21 cellular contexts compared by ENCODE assay signal in the genomic region with DNA sequence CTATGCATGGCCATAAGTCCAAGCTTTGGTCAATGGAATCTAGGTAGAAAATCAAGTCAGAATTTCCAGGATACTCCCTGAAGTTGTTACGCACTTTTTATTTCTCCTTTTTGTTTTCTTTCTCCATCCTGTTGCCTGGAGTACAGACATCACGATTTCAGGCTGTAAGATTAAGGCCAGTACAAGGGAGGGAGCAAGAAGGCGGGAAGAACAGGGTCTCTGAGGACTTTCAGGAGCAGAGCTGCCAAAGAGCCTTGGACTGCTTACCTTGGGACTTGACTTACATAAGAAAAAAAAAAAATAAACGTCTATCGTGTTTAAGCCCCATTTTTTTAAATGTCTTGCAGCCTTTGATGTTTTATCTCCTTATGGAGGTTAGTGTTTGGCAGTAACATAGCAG.
"Had no signal": no experiment of that assay in that cellular context is flagged by ENCODE, and none has a peak within 500 bp of the region (broad histone marks: within the 10 kb centered on the region; RNA-seq: fewer than 3 reads in every experiment).

No MANE protein-coding gene starts in this region.

- ATAC-seq: effector memory CD8-positive, alpha-beta T cell; gastroesophageal sphincter; left colon; natural killer cell treated with Interleukin-12 subunit alpha and Interleukin-12 subunit beta and Interleukin-15 and Interleukin-18, amount 100 ng/mL, for 72 hours; pancreas; right lobe of liver had no signal

- H3K4me3 Mint-ChIP-seq: dendritic cell treated with granulocyte-macrophage colony-stimulating factor and Interleukin-4, amounts not matched to agents 40 ng/mL and 50 ng/mL, for 4 days; effector memory CD8-positive, alpha-beta T cell; natural killer cell treated with Interleukin-12 subunit alpha and Interleukin-12 subunit beta and Interleukin-15 and Interleukin-18, amount 100 ng/mL, for 72 hours; stimulated activated memory B cell treated with anti-CD40 and anti-IgM and Interleukin-4, amounts not matched to agents 10 μg/mL and 1 μg/mL and 100 μg/mL, for 72 hours; stimulated activated naive CD8-positive, alpha-beta T cell treated with anti-CD3 and anti-CD28 coated beads, Interleukin-15, Interleukin-2, amounts not matched to agents 100 ng/mL and 50 ng/mL, for 24 hours had no signal

- H3K4me1 ChIP-seq: gastroesophageal sphincter, pancreas, right lobe of liver, transverse colon had no signal

- H3K27me3 ChIP-seq: esophagus muscularis mucosa, right lobe of liver, spleen, transverse colon had no signal

- H3K9me3 Mint-ChIP-seq: dendritic cell treated with granulocyte-macrophage colony-stimulating factor and Interleukin-4, amounts not matched to agents 40 ng/mL and 50 ng/mL, for 4 days; effector memory CD8-positive, alpha-beta T cell; natural killer cell treated with Interleukin-12 subunit alpha and Interleukin-12 subunit beta and Interleukin-15 and Interleukin-18, amount 100 ng/mL, for 72 hours; stimulated activated memory B cell treated with anti-CD40 and anti-IgM and Interleukin-4, amounts not matched to agents 10 μg/mL and 1 μg/mL and 100 μg/mL, for 72 hours; stimulated activated naive CD8-positive, alpha-beta T cell treated with anti-CD3 and anti-CD28 coated beads, Interleukin-15, Interleukin-2, amounts not matched to agents 100 ng/mL and 50 ng/mL, for 24 hours had no signal

- H3K9me3 ChIP-seq: esophagus muscularis mucosa, gastroesophageal sphincter, pancreas, right lobe of liver, spleen, transverse colon had no signal

- DNase-seq: cerebellar nuclear complex; effector memory CD8-positive, alpha-beta T cell; foreskin fibroblast; glutamatergic neuron; left colon; occipital lobe; pancreas; right lobe of liver; spleen; stimulated activated CD4-positive, alpha-beta T cell treated with anti-CD3 and anti-CD28 coated beads, Interleukin-15, amount 100 ng/mL, for 24 hours; stimulated activated CD4-positive, alpha-beta T cell treated with anti-CD3 and anti-CD28 coated beads, Interleukin-1b, Interleukin-23, amount 100 ng/mL, for 48 hours; stimulated activated CD4-positive, alpha-beta T cell treated with anti-CD3 and anti-CD28 coated beads, Interleukin-4, amount 100 ng/mL, for 24 hours; transverse colon had no signal

- H3K27me3 Mint-ChIP-seq: dendritic cell treated with granulocyte-macrophage colony-stimulating factor and Interleukin-4, amounts not matched to agents 40 ng/mL and 50 ng/mL, for 4 days; stimulated activated naive CD8-positive, alpha-beta T cell treated with anti-CD3 and anti-CD28 coated beads, Interleukin-15, Interleukin-2, amounts not matched to agents 100 ng/mL and 50 ng/mL, for 24 hours had no signal

- H3K27ac Mint-ChIP-seq: dendritic cell treated with granulocyte-macrophage colony-stimulating factor and Interleukin-4, amounts not matched to agents 40 ng/mL and 50 ng/mL, for 4 days; effector memory CD8-positive, alpha-beta T cell; natural killer cell treated with Interleukin-12 subunit alpha and Interleukin-12 subunit beta and Interleukin-15 and Interleukin-18, amount 100 ng/mL, for 72 hours; progenitor cell of endocrine pancreas; stimulated activated memory B cell treated with anti-CD40 and anti-IgM and Interleukin-4, amounts not matched to agents 10 μg/mL and 1 μg/mL and 100 μg/mL, for 72 hours; stimulated activated naive CD8-positive, alpha-beta T cell treated with anti-CD3 and anti-CD28 coated beads, Interleukin-15, Interleukin-2, amounts not matched to agents 100 ng/mL and 50 ng/mL, for 24 hours had no signal

- H3K4me3 ChIP-seq: esophagus muscularis mucosa, gastroesophageal sphincter, pancreas, right lobe of liver, spleen, transverse colon had no signal

- H3K36me3 ChIP-seq: esophagus muscularis mucosa, gastroesophageal sphincter, pancreas, right lobe of liver, spleen, transverse colon had no signal

- H3K27ac ChIP-seq: epithelial cell of prostate, esophagus muscularis mucosa, gastroesophageal sphincter, pancreas, right lobe of liver, spleen, transverse colon had no signal

- H3K36me3 Mint-ChIP-seq: natural killer cell treated with Interleukin-12 subunit alpha and Interleukin-12 subunit beta and Interleukin-15 and Interleukin-18, amount 100 ng/mL, for 72 hours; stimulated activated memory B cell treated with anti-CD40 and anti-IgM and Interleukin-4, amounts not matched to agents 10 μg/mL and 1 μg/mL and 100 μg/mL, for 72 hours had no signal
